In the genomic region with DNA sequence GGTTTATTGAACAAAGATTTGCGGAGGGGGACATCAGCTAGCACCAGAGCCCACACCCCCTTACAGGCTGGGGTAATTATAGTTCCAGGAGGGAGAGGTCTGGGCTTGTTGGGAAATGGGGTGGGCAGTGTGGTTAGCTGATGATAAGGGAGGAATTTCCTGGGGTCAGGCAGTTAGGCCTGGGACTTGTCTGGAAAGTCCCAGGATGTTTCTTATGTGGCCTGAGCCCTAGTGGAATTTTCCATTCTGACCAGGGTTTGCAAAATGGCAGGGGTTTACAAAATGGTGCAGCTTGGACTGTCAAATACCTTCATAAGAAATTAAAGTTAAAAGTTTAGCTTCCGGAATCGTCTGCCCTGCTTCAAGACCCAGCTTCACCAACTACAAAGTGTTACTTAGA, we compare ENCODE assay signal across 16 cellular contexts.
DNase-seq lines count a peak whose midpoint lies in the region; ATAC-seq and TF ChIP-seq lines count a peak whose summit lies in the region.
"Had no signal": no experiment of that assay in that cellular context is flagged by ENCODE, and none has a peak within 500 bp of the region (broad histone marks: within the 10 kb centered on the region; RNA-seq: fewer than 3 reads in every experiment).

No MANE protein-coding gene starts in this region.

- TF ChIP-seq CTCF in HFF-Myc (IDR thresholded peaks at IDR 0.05; ENCODE audit: low read depth, low read length, missing control alignments) (no peak), fibroblast of the aortic adventitia (IDR thresholded peaks at IDR 0.05; ENCODE audit: insufficient read depth, low read length) (no peak), suprapubic skin (IDR thresholded peaks at IDR 0.05) (no peak)

- H3K27ac Mint-ChIP-seq in stimulated activated naive B cell treated with anti-CD40 and anti-IgM and Interleukin-4, amounts not matched to agents 10 μg/mL and 1 μg/mL and 100 μg/mL, for 72 hours, result peak overlapping the region; percentile 26

- H3K4me3 ChIP-seq in HFF-Myc (replicated peaks; ENCODE audit: low read depth, low read length) (no peak overlapping the region), fibroblast of the aortic adventitia (ENCODE audit: low read depth, low read length) (no peak overlapping the region), suprapubic skin (no peak overlapping the region)
- H3K4me3 ChIP-seq: testis had no signal

- H3K9me3 ChIP-seq in suprapubic skin, result no peaks in the 10 kb centered on the region
- H3K9me3 ChIP-seq: testis had no signal

- DNase-seq in HFF-Myc (ENCODE audit: extremely low read depth, low read depth) (peak; percentile 61), amniotic epithelial cell (ENCODE audit: low read depth) (peak; percentile 26), fibroblast of the aortic adventitia (ENCODE audit: low read depth) (peak; percentile 55), DMS 273 treated with DMSO at 0.1 percent for 48 hours (lab: John Stamatoyannopoulos, UW) (no peak), suprapubic skin (ENCODE audit: low spot score in 2 of 2) (no peak)
- no peak for DNase-seq in stimulated activated naive B cell treated with anti-CD40 and anti-IgM and Interleukin-4, amounts not matched to agents 10 μg/mL and 1 μg/mL and 100 μg/mL, for 72 hours
- DNase-seq in effector CD8-positive, alpha-beta T cell (lab: John Stamatoyannopoulos, UW), result no peak
- DNase-seq: activated CD4-positive, alpha-beta T cell treated with anti-CD3 and anti-CD28 coated beads, Interleukin-2, amount 50 U/mL, for 1 hour; activated CD8-positive, alpha-beta memory T cell treated with anti-CD3 and anti-CD28 coated beads, Interleukin-2, amount 50 U/mL, for 48 hours; activated gamma-delta T cell treated with Interleukin-2 at 50 U/mL for 16 hours; cortex of kidney; Karpas-422; NCI-H1105; NCI-H524 treated with DMSO at 0.1 percent for 48 hours; SHP77 treated with DMSO at 0.1 percent for 48 hours; testis had no signal

- no peak for TF ChIP-seq EP300 in suprapubic skin (IDR thresholded peaks at IDR 0.05)

- H3K27me3 Mint-ChIP-seq in stimulated activated naive B cell treated with anti-CD40 and anti-IgM and Interleukin-4, amounts not matched to agents 10 μg/mL and 1 μg/mL and 100 μg/mL, for 72 hours, result no peaks in the 10 kb centered on the region

- no peaks in the 10 kb centered on the region for H3K27me3 ChIP-seq in suprapubic skin
- H3K27me3 ChIP-seq: testis had no signal

- peaks cover 9 to 33% of the 10 kb centered on the region in 2 donors for H3K4me1 Mint-ChIP-seq in stimulated activated naive B cell treated with anti-CD40 and anti-IgM and Interleukin-4, amounts not matched to agents 10 μg/mL and 1 μg/mL and 100 μg/mL, for 72 hours

- no peaks in the 10 kb centered on the region for H3K4me1 ChIP-seq in suprapubic skin
- H3K4me1 ChIP-seq: testis had no signal

- H3K27ac ChIP-seq in suprapubic skin, result no peak overlapping the region
- H3K27ac ChIP-seq: testis had no signal

- no peak for TF ChIP-seq POLR2A in suprapubic skin (IDR thresholded peaks at IDR 0.05)

- ATAC-seq in stimulated activated naive B cell treated with anti-CD40 and anti-IgM and Interleukin-4, amounts not matched to agents 10 μg/mL and 1 μg/mL and 100 μg/mL, for 72 hours (replicated peaks), result no peak

- H3K36me3 ChIP-seq in suprapubic skin, result no peaks in the 10 kb centered on the region

- WGBS in suprapubic skin, result 86% methylated on average over 3 of the region's 3 CpGs

- peaks cover 0 to 4% of the 10 kb centered on the region in 2 donors for H3K36me3 Mint-ChIP-seq in stimulated activated naive B cell treated with anti-CD40 and anti-IgM and Interleukin-4, amounts not matched to agents 10 μg/mL and 1 μg/mL and 100 μg/mL, for 72 hours

- H3K4me3 Mint-ChIP-seq in stimulated activated naive B cell treated with anti-CD40 and anti-IgM and Interleukin-4, amounts not matched to agents 10 μg/mL and 1 μg/mL and 100 μg/mL, for 72 hours, result no peak overlapping the region

- H3K9me3 Mint-ChIP-seq in stimulated activated naive B cell treated with anti-CD40 and anti-IgM and Interleukin-4, amounts not matched to agents 10 μg/mL and 1 μg/mL and 100 μg/mL, for 72 hours, result no peaks in the 10 kb centered on the region

Comparison
In these comparisons a context has a peak if more than half of its experiments do, and no peak if none do; other contexts are left out.
1. DNase-seq: peak in HFF-Myc (single experiment), amniotic epithelial cell (single experiment) and fibroblast of the aortic adventitia (single experiment); none in stimulated activated naive B cell treated with anti-CD40 and anti-IgM and Interleukin-4, amounts not matched to agents 10 μg/mL and 1 μg/mL and 100 μg/mL, for 72 hours (single experiment), DMS 273 treated with DMSO at 0.1 percent for 48 hours (single experiment), suprapubic skin (0 of 2) and effector CD8-positive, alpha-beta T cell (single experiment).